Comparison of ENCODE assay signal across 18 cellular contexts in genomic region chr10:74165530-74165901, GRCh38. TPM values are rescaled to one million over a fixed set of nuclear protein-coding genes. Genes with fewer than 3 reads are reported as not detected.
DNase-seq lines count a peak whose midpoint lies in the region; ATAC-seq and TF ChIP-seq lines count a peak whose summit lies in the region.
"Had no signal": no experiment of that assay in that cellular context is flagged by ENCODE, and none has a peak within 500 bp of the region (broad histone marks: within the 10 kb centered on the region; RNA-seq: fewer than 3 reads in every experiment).

No MANE protein-coding gene starts in this region.

- H3K27ac Mint-ChIP-seq in Caco-2 (ENCODE audit: unreplicated experiment) (peak overlapping the region; percentile 92), memory B cell (peak overlapping the region; percentile 90), Calu3 (ENCODE audit: unreplicated experiment) (no peak overlapping the region)
- H3K27ac Mint-ChIP-seq: activated T-helper 17 cell treated with anti-CD3 and anti-CD28 coated beads, Interleukin-2, amount 50 U/mL, for 72 hours had no signal

- in situ Hi-C loops in brain microvascular endothelial cell (cut with HindIII; ENCODE audit: low pct_ligation_motif_present, low sequenced_read_pairs), result no loop called here

- H3K36me3 Mint-ChIP-seq in Caco-2 (ENCODE audit: insufficient read depth, unreplicated experiment), result no peaks in the 10 kb centered on the region
- peaks cover 3% of the 10 kb centered on the region for H3K36me3 Mint-ChIP-seq in memory B cell
- H3K36me3 Mint-ChIP-seq in Calu3 (ENCODE audit: insufficient read depth, unreplicated experiment), result no peaks in the 10 kb centered on the region

- DNase-seq in Caco-2 (no peak), M059J (ENCODE audit: low read depth) (peak; percentile 48), brain microvascular endothelial cell (peak; percentile 14), memory B cell (ENCODE audit: low spot score in 2 of 2) (no peak), NCI-H2196 treated with DMSO at 0.1 percent for 48 hours (lab: John Stamatoyannopoulos, UW; ENCODE audit: unreplicated experiment) (no peak), Calu3 (no peak), NCI-H187 treated with DMSO at 0.1 percent for 48 hours (lab: John Stamatoyannopoulos, UW) (no peak)
- DNase-seq: anterior cingulate cortex; hippocampal formation; mucosa of descending colon; NCI-H748 treated with DMSO at 0.1 percent for 48 hours; nucleus accumbens; right cardiac atrium; stimulated activated CD4-positive, alpha-beta T cell treated with anti-CD3 and anti-CD28 coated beads, Interleukin-1b, Interleukin-23, amount 100 ng/mL, for 48 hours; WERI-Rb-1 had no signal

- H3K9me3 ChIP-seq in Caco-2, result no peaks in the 10 kb centered on the region
- H3K9me3 ChIP-seq: mucosa of descending colon had no signal

- H3K36me3 ChIP-seq in Caco-2 (ENCODE audit: control insufficient read depth, insufficient read depth, low read length) (no peaks in the 10 kb centered on the region), brain microvascular endothelial cell (replicated peaks) (no peaks in the 10 kb centered on the region)

- ATAC-seq in memory B cell (ENCODE audit: low read depth), result no peak
- ATAC-seq in GM21576 (IDR thresholded peaks at IDR 0.05; ENCODE audit: unreplicated experiment), result no peak
- ATAC-seq: activated T-helper 17 cell treated with anti-CD3 and anti-CD28 coated beads, Interleukin-2, amount 50 U/mL, for 72 hours; mucosa of descending colon; Panc1; right cardiac atrium had no signal

- TF ChIP-seq CTCF in Caco-2 (IDR thresholded peaks at IDR 0.05; ENCODE audit: insufficient read depth in 1 of 2, low read depth in 1 of 2, low read length in 1 of 2, severe bottlenecking in 1 of 2, unreplicated experiment in 1 of 2) (no peak), brain microvascular endothelial cell (IDR thresholded peaks at IDR 0.05; ENCODE audit: low read depth, low read length, missing control alignments) (no peak), Calu3 (IDR thresholded peaks at IDR 0.05; ENCODE audit: unreplicated experiment) (no peak)

- H3K9me3 Mint-ChIP-seq in Caco-2 (ENCODE audit: unreplicated experiment) (no peaks in the 10 kb centered on the region), memory B cell (peaks cover 1% of the 10 kb centered on the region), Calu3 (ENCODE audit: low read depth, unreplicated experiment) (no peaks in the 10 kb centered on the region)
- H3K9me3 Mint-ChIP-seq: activated T-helper 17 cell treated with anti-CD3 and anti-CD28 coated beads, Interleukin-2, amount 50 U/mL, for 72 hours had no signal

- H3K27me3 Mint-ChIP-seq in Caco-2 (ENCODE audit: insufficient read depth, unreplicated experiment) (no peaks in the 10 kb centered on the region), memory B cell (no peaks in the 10 kb centered on the region), Calu3 (ENCODE audit: unreplicated experiment) (no peaks in the 10 kb centered on the region)
- H3K27me3 Mint-ChIP-seq: activated T-helper 17 cell treated with anti-CD3 and anti-CD28 coated beads, Interleukin-2, amount 50 U/mL, for 72 hours had no signal

- no TSS peak for BruUV-seq in Caco-2 (replicated peaks; lab: Mats Ljungman, UMichigan)
- BruUV-seq in Calu3 (replicated peaks; lab: Mats Ljungman, UMichigan), result no TSS peak

- no peak overlapping the region for H3K4me3 ChIP-seq in Caco-2 (ENCODE audit: low read depth, low read length)
- H3K4me3 ChIP-seq in brain microvascular endothelial cell (ENCODE audit: low read depth, low read length), result no peak overlapping the region
- H3K4me3 ChIP-seq: mucosa of descending colon had no signal

- CTCF ChIA-PET in Caco-2 (lab: Charles Lee) (no interaction called here), Calu3 (lab: Charles Lee) (interaction anchor here (0.6 kb wide), 1 partner anchor 294 kb away, joined by 8 read pairs; no protein-coding TSS in a partner anchor)

- POLR2A ChIA-PET in Caco-2 (lab: Charles Lee), result interaction anchor here (0.7 to 3.1 kb wide), 4 partner anchors 11 to 392 kb away, joined by 4 to 13 read pairs (median 4); partner anchors contain the start of gene ADK

- H3K4me1 ChIP-seq in Caco-2, result peaks cover 44% of the 10 kb centered on the region

- H3K27ac ChIP-seq in brain microvascular endothelial cell, result peak overlapping the region; percentile 75
- H3K27ac ChIP-seq: WERI-Rb-1 had no signal

- H3K4me1 Mint-ChIP-seq in Caco-2 (ENCODE audit: low read depth, unreplicated experiment), result peaks cover 19% of the 10 kb centered on the region
- H3K4me1 Mint-ChIP-seq in memory B cell, result peaks cover 31% of the 10 kb centered on the region
- H3K4me1 Mint-ChIP-seq in Calu3 (ENCODE audit: low read depth, unreplicated experiment), result peaks cover 14% of the 10 kb centered on the region
- H3K4me1 Mint-ChIP-seq: activated T-helper 17 cell treated with anti-CD3 and anti-CD28 coated beads, Interleukin-2, amount 50 U/mL, for 72 hours had no signal

- H3K27me3 ChIP-seq in Caco-2 (replicated peaks; ENCODE audit: control insufficient read depth, insufficient read depth, low read length) (no peaks in the 10 kb centered on the region), brain microvascular endothelial cell (replicated peaks) (no peaks in the 10 kb centered on the region)

- intact Hi-C loops in Caco-2 (cut with micrococcal nuclease; ENCODE audit: unreplicated experiment) (no loop called here), Calu3 (cut with micrococcal nuclease; ENCODE audit: unreplicated experiment) (no loop called here)

- H3K4me3 Mint-ChIP-seq in Caco-2 (ENCODE audit: unreplicated experiment) (peak overlapping the region; percentile 66), memory B cell (no peak overlapping the region), Calu3 (ENCODE audit: low read depth, unreplicated experiment) (no peak overlapping the region)
- H3K4me3 Mint-ChIP-seq: activated T-helper 17 cell treated with anti-CD3 and anti-CD28 coated beads, Interleukin-2, amount 50 U/mL, for 72 hours had no signal

RNA-seq across cellular contexts. Expression of gene ADK, which starts 14.5 kb away (rescaled TPM):
- 96.4 and 105 TPM in 2 replicates for total RNA-seq in Caco-2 (2022)
- total RNA-seq in M059J (2014; rRNA removed; shearing (Covaris generic)), result 67.2 and 72.7 TPM in 2 replicates
- total RNA-seq in Calu3 (2022), result 62.5 and 66.6 TPM in 2 replicates

RNA-seq across cellular contexts. Expression of gene AP3M1, which starts 14.9 kb away (rescaled TPM):
- total RNA-seq in Caco-2 (2022) (56.7 and 63.7 TPM in 2 replicates), Calu3 (2022) (52.2 and 52.6 TPM in 2 replicates)
- 26.4 and 38.6 TPM in 2 replicates for total RNA-seq in M059J (2014; rRNA removed; shearing (Covaris generic))

Comparison
In these comparisons a context has a peak if more than half of its experiments do, and no peak if none do; other contexts are left out.
1. DNase-seq: peak in M059J (single experiment) and brain microvascular endothelial cell (single experiment); none in Caco-2 (0 of 2), memory B cell (0 of 2), NCI-H2196 treated with DMSO at 0.1 percent for 48 hours (single experiment), Calu3 (single experiment) and NCI-H187 treated with DMSO at 0.1 percent for 48 hours (single experiment).